Comparison of ENCODE assay signal across 2 cellular contexts in the genomic region with DNA sequence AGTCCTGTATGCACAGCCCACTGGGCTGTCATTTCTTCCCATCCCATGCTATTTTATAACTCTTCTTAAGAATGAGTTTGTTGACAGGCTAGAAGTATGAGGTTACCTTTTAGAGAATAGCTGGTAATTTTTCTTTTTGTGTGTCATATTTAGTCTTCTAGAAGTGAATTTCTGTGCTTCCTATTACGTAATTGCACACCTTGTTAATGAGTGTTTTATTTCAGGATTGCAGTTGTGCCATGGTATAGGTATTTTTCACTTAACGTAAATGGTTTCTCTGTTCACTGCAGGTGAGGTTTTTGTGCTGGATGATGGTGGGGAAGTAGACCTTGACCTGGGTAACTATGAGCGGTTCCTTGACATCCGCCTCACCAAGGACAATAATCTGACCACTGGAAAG.
TF ChIP-seq lines count a peak whose summit lies in the region.

No MANE protein-coding gene starts in this region.

TF ChIP-seq in SK-N-SH, 30 proteins besides CTCF, POLR2A, EP300 and RAD21:
- TF ChIP-seq RCOR1 (IDR thresholded peaks at IDR 0.05; ENCODE audit: low read length) (no peak), ELF1 (IDR thresholded peaks at IDR 0.05) (no peak), RFX5 (IDR thresholded peaks at IDR 0.05; ENCODE audit: low read length) (no peak), SIN3A (IDR thresholded peaks at IDR 0.05; ENCODE audit: borderline replicate concordance, low read depth, low read length) (no peak), POLR2AphosphoS5 (IDR thresholded peaks at IDR 0.05; ENCODE audit: low read depth, low read length) (no peak), TAF1 (IDR thresholded peaks at IDR 0.05; ENCODE audit: borderline replicate concordance, low read depth, low read length) (no peak), MEF2A (IDR thresholded peaks at IDR 0.05; ENCODE audit: borderline replicate concordance, low read depth) (no peak), USF2 (IDR thresholded peaks at IDR 0.05; ENCODE audit: borderline replicate concordance, low read depth, low read length) (no peak), GATA2 (CRISPR knock-in tag; IDR thresholded peaks at IDR 0.05) (no peak), PBX3 (IDR thresholded peaks at IDR 0.05) (no peak)

TF ChIP-seq in SK-N-SH treated with all-trans-retinoic acid at 6 μM for 48 hours, 23 proteins besides CTCF, POLR2A, EP300 and RAD21:
- TF ChIP-seq ZNF8 (CRISPR knock-in tag; IDR thresholded peaks at IDR 0.05) (no peak), ZNF565 (CRISPR knock-in tag; conservative IDR thresholded peaks at IDR 0.05; ENCODE audit: low read depth) (no peak), ZNF70 (CRISPR knock-in tag; IDR thresholded peaks at IDR 0.05) (no peak), SNAI2 (CRISPR knock-in tag; IDR thresholded peaks at IDR 0.05) (no peak), TOX (CRISPR knock-in tag; IDR thresholded peaks at IDR 0.05; ENCODE audit: borderline replicate concordance) (no peak), PPARA (CRISPR knock-in tag; IDR thresholded peaks at IDR 0.05; ENCODE audit: borderline replicate concordance) (no peak), ZFP30 (CRISPR knock-in tag; IDR thresholded peaks at IDR 0.05) (no peak), ARNTL (CRISPR knock-in tag; IDR thresholded peaks at IDR 0.05; ENCODE audit: borderline replicate concordance, low read depth) (no peak), ZC3H10 (CRISPR knock-in tag; IDR thresholded peaks at IDR 0.05) (no peak)
- TF ChIP-seq, protein P1, sequence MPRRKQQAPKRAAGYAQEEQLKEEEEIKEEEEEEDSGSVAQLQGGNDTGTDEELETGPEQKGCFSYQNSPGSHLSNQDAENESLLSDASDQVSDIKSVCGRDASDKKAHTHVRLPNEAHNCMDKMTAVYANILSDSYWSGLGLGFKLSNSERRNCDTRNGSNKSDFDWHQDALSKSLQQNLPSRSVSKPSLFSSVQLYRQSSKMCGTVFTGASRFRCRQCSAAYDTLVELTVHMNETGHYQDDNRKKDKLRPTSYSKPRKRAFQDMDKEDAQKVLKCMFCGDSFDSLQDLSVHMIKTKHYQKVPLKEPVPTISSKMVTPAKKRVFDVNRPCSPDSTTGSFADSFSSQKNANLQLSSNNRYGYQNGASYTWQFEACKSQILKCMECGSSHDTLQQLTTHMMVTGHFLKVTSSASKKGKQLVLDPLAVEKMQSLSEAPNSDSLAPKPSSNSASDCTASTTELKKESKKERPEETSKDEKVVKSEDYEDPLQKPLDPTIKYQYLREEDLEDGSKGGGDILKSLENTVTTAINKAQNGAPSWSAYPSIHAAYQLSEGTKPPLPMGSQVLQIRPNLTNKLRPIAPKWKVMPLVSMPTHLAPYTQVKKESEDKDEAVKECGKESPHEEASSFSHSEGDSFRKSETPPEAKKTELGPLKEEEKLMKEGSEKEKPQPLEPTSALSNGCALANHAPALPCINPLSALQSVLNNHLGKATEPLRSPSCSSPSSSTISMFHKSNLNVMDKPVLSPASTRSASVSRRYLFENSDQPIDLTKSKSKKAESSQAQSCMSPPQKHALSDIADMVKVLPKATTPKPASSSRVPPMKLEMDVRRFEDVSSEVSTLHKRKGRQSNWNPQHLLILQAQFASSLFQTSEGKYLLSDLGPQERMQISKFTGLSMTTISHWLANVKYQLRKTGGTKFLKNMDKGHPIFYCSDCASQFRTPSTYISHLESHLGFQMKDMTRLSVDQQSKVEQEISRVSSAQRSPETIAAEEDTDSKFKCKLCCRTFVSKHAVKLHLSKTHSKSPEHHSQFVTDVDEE (CRISPR knock-in tag; IDR thresholded peaks at IDR 0.05), result no peak
- TF ChIP-seq, protein P2, sequence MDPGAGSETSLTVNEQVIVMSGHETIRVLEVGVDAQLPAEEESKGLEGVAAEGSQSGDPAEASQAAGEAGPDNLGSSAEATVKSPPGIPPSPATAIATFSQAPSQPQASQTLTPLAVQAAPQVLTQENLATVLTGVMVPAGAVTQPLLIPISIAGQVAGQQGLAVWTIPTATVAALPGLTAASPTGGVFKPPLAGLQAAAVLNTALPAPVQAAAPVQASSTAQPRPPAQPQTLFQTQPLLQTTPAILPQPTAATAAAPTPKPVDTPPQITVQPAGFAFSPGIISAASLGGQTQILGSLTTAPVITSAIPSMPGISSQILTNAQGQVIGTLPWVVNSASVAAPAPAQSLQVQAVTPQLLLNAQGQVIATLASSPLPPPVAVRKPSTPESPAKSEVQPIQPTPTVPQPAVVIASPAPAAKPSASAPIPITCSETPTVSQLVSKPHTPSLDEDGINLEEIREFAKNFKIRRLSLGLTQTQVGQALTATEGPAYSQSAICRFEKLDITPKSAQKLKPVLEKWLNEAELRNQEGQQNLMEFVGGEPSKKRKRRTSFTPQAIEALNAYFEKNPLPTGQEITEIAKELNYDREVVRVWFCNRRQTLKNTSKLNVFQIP (CRISPR knock-in tag; IDR thresholded peaks at IDR 0.05; ENCODE audit: borderline replicate concordance, low read depth), result no peak
- TF ChIP-seq, protein P3, sequence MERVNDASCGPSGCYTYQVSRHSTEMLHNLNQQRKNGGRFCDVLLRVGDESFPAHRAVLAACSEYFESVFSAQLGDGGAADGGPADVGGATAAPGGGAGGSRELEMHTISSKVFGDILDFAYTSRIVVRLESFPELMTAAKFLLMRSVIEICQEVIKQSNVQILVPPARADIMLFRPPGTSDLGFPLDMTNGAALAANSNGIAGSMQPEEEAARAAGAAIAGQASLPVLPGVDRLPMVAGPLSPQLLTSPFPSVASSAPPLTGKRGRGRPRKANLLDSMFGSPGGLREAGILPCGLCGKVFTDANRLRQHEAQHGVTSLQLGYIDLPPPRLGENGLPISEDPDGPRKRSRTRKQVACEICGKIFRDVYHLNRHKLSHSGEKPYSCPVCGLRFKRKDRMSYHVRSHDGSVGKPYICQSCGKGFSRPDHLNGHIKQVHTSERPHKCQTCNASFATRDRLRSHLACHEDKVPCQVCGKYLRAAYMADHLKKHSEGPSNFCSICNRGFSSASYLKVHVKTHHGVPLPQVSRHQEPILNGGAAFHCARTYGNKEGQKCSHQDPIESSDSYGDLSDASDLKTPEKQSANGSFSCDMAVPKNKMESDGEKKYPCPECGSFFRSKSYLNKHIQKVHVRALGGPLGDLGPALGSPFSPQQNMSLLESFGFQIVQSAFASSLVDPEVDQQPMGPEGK (CRISPR knock-in tag; IDR thresholded peaks at IDR 0.05; ENCODE audit: borderline replicate concordance), result no peak
- TF ChIP-seq, protein P4, sequence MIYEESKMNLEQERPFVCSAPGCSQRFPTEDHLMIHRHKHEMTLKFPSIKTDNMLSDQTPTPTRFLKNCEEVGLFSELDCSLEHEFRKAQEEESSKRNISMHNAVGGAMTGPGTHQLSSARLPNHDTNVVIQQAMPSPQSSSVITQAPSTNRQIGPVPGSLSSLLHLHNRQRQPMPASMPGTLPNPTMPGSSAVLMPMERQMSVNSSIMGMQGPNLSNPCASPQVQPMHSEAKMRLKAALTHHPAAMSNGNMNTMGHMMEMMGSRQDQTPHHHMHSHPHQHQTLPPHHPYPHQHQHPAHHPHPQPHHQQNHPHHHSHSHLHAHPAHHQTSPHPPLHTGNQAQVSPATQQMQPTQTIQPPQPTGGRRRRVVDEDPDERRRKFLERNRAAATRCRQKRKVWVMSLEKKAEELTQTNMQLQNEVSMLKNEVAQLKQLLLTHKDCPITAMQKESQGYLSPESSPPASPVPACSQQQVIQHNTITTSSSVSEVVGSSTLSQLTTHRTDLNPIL (CRISPR knock-in tag; IDR thresholded peaks at IDR 0.05; ENCODE audit: low read depth), result no peak
